ENCODE assay signal across 25 cellular contexts in genomic region chr1:115224636-115225035, GRCh38.
"Had no signal": no experiment of that assay in that cellular context is flagged by ENCODE, and none has a peak within 500 bp of the region (broad histone marks: within the 10 kb centered on the region; RNA-seq: fewer than 3 reads in every experiment).

No MANE protein-coding gene starts in this region.

- H3K36me3 Mint-ChIP-seq: activated CD8-positive, alpha-beta memory T cell treated with anti-CD3 and anti-CD28 coated beads, Interleukin-2, amount 10 ng/mL, durations not matched to agents 7 days and 5 days; activated naive CD4-positive, alpha-beta T cell treated with anti-CD3 and anti-CD28 coated beads, Interleukin-2, amount 50 U/mL, for 24 hours had no signal

- H3K27ac Mint-ChIP-seq: activated B cell treated with CpG ODN at 0.5 μM for 24 hours; activated CD4-positive, alpha-beta T cell treated with anti-CD3 and anti-CD28 coated beads, Interleukin-2, amount 10 ng/mL, durations not matched to agents 24 days and 14 days; activated CD8-positive, alpha-beta memory T cell treated with anti-CD3 and anti-CD28 coated beads, Interleukin-2, amount 10 ng/mL, durations not matched to agents 7 days and 5 days; activated naive CD4-positive, alpha-beta T cell treated with anti-CD3 and anti-CD28 coated beads, Interleukin-2, amount 50 U/mL, for 24 hours; activated T-cell treated with anti-CD3 and anti-CD28 coated beads, Interleukin-2, amount 50 U/mL, for 24 hours; activated T-helper 1 cell treated with anti-CD3 and anti-CD28 coated beads, Interleukin-12 subunit alpha, Interleukin-12 subunit beta, Interleukin-2, Interleukin-4 antibody, amounts not matched to agents 30 ng/mL and 10 ng/mL and 1 ng/mL, durations not matched to agents 14 hours and 24 hours and 36 hours; T-helper 17 cell had no signal

- H3K4me1 Mint-ChIP-seq: activated B cell treated with CpG ODN at 0.5 μM for 24 hours; activated CD4-positive, alpha-beta T cell treated with anti-CD3 and anti-CD28 coated beads, Interleukin-2, amount 10 ng/mL, durations not matched to agents 24 days and 14 days; activated CD8-positive, alpha-beta memory T cell treated with anti-CD3 and anti-CD28 coated beads, Interleukin-2, amount 10 ng/mL, durations not matched to agents 7 days and 5 days; activated naive CD4-positive, alpha-beta T cell treated with anti-CD3 and anti-CD28 coated beads, Interleukin-2, amount 50 U/mL, for 24 hours; T-helper 17 cell had no signal

- ATAC-seq: activated CD8-positive, alpha-beta memory T cell treated with anti-CD3 and anti-CD28 coated beads, Interleukin-2, amount 10 ng/mL, durations not matched to agents 7 days and 5 days; T-helper 17 cell had no signal

- H3K9me3 Mint-ChIP-seq: activated B cell treated with CpG ODN at 0.5 μM for 24 hours; activated CD4-positive, alpha-beta T cell treated with anti-CD3 and anti-CD28 coated beads, Interleukin-2, amount 10 ng/mL, durations not matched to agents 24 days and 14 days; activated naive CD4-positive, alpha-beta T cell treated with anti-CD3 and anti-CD28 coated beads, Interleukin-2, amount 50 U/mL, for 24 hours; activated T-cell treated with anti-CD3 and anti-CD28 coated beads, Interleukin-2, amount 50 U/mL, for 24 hours; activated T-helper 1 cell treated with anti-CD3 and anti-CD28 coated beads, Interleukin-12 subunit alpha, Interleukin-12 subunit beta, Interleukin-2, Interleukin-4 antibody, amounts not matched to agents 30 ng/mL and 10 ng/mL and 1 ng/mL, durations not matched to agents 14 hours and 24 hours and 36 hours had no signal

- DNase-seq: activated B cell treated with CpG ODN at 0.5 μM for 24 hours; activated CD4-positive, alpha-beta T cell treated with anti-CD3 and anti-CD28 coated beads for 1 hour; activated CD4-positive, alpha-beta T cell treated with anti-CD3 and anti-CD28 coated beads, Interleukin-2, amount 10 ng/mL, durations not matched to agents 24 days and 14 days; activated CD4-positive, alpha-beta T cell treated with anti-CD3 and anti-CD28 coated beads, Interleukin-2, amount 50 U/mL, for 48 hours; activated CD8-positive, alpha-beta memory T cell treated with anti-CD3 and anti-CD28 coated beads, Interleukin-2, amount 10 ng/mL, durations not matched to agents 7 days and 5 days; activated effector memory CD4-positive, alpha-beta T cell treated with Interleukin-2 at 50 U/mL for 16 hours; activated naive CD4-positive, alpha-beta T cell; activated T-cell treated with anti-CD3 and anti-CD28 coated beads, Interleukin-2, amount 50 U/mL, for 24 hours; aorta; MM.1S; NCI-H187; NCI-H2081; NCI-H2171; NCI-H2227 treated with DMSO at 0.1 percent for 48 hours; NCI-H446 treated with DMSO at 0.1 percent for 48 hours; NCI-H524 treated with DMSO at 0.1 percent for 48 hours; NCI-H748 treated with DMSO at 0.1 percent for 48 hours; Right ventricle myocardium superior; SJCRH30; SK-N-SH; SW 1271; T-helper 17 cell; T-helper 9 cell had no signal

- H3K27me3 Mint-ChIP-seq: activated B cell treated with CpG ODN at 0.5 μM for 24 hours; activated CD4-positive, alpha-beta T cell treated with anti-CD3 and anti-CD28 coated beads, Interleukin-2, amount 10 ng/mL, durations not matched to agents 24 days and 14 days; activated CD8-positive, alpha-beta memory T cell treated with anti-CD3 and anti-CD28 coated beads, Interleukin-2, amount 10 ng/mL, durations not matched to agents 7 days and 5 days had no signal

- H3K27ac ChIP-seq: SJCRH30 had no signal

- H3K27me3 ChIP-seq: SJCRH30 had no signal

- H3K4me3 ChIP-seq: SJCRH30 had no signal

- H3K9me3 ChIP-seq: SJCRH30, SK-N-SH had no signal

- H3K4me3 Mint-ChIP-seq: activated B cell treated with CpG ODN at 0.5 μM for 24 hours; activated CD4-positive, alpha-beta T cell treated with anti-CD3 and anti-CD28 coated beads, Interleukin-2, amount 10 ng/mL, durations not matched to agents 24 days and 14 days; activated CD8-positive, alpha-beta memory T cell treated with anti-CD3 and anti-CD28 coated beads, Interleukin-2, amount 10 ng/mL, durations not matched to agents 7 days and 5 days; activated naive CD4-positive, alpha-beta T cell treated with anti-CD3 and anti-CD28 coated beads, Interleukin-2, amount 50 U/mL, for 24 hours; activated T-cell treated with anti-CD3 and anti-CD28 coated beads, Interleukin-2, amount 50 U/mL, for 24 hours; activated T-helper 1 cell treated with anti-CD3 and anti-CD28 coated beads, Interleukin-12 subunit alpha, Interleukin-12 subunit beta, Interleukin-2, Interleukin-4 antibody, amounts not matched to agents 30 ng/mL and 10 ng/mL and 1 ng/mL, durations not matched to agents 14 hours and 24 hours and 36 hours; T-helper 17 cell had no signal

- H3K36me3 ChIP-seq: SJCRH30 had no signal

- H3K4me1 ChIP-seq: SJCRH30 had no signal
